ENCODE assay signal across 13 cellular contexts in genomic region chr7:26195182-26195581, GRCh38. TPM values are rescaled to one million over a fixed set of nuclear protein-coding genes. Genes with fewer than 3 reads are reported as not detected.
A peak's percentile ranks its signal among the peaks of the same experiment; 100 is the strongest.
DNase-seq lines count a peak whose midpoint lies in the region; ATAC-seq and TF ChIP-seq lines count a peak whose summit lies in the region.
"Had no signal": no experiment of that assay in that cellular context is flagged by ENCODE, and none has a peak within 500 bp of the region (broad histone marks: within the 10 kb centered on the region; RNA-seq: fewer than 3 reads in every experiment).

No MANE protein-coding gene starts in this region.

- no peaks in the 10 kb centered on the region for H3K9me3 Mint-ChIP-seq in activated T-cell treated with anti-CD3 and anti-CD28 coated beads, Interleukin-2, amount 50 U/mL, for 72 hours

- no peak overlapping the region for H3K9ac ChIP-seq in OCI-LY3 (ENCODE audit: low read length)

- DNase-seq in activated T-cell treated with anti-CD3 and anti-CD28 coated beads, Interleukin-2, amount 50 U/mL, for 72 hours: no peak
- no peak for DNase-seq in activated T-cell treated with anti-CD3 and anti-CD28 coated beads, Interleukin-2, amount 50 U/mL, for 1 hour
- no peak for DNase-seq in effector memory CD4-positive, alpha-beta T cell
- DNase-seq in gastrocnemius medialis: no peak
- DNase-seq in NOMO-1 treated with dmso at 0.1 percent for 144 hours (lab: John Stamatoyannopoulos, UW; ENCODE audit: unreplicated experiment): no peak
- DNase-seq in NCI-H2196 (lab: John Stamatoyannopoulos, UW; ENCODE audit: unreplicated experiment): no peak
- no peak for DNase-seq in head of caudate nucleus
- DNase-seq: amygdala, NCI-H1436 treated with DMSO at 0.1 percent for 48 hours, pancreas, PC-3, upper lobe of right lung had no signal

- intact Hi-C loops in gastrocnemius medialis (cut with DNase I; ENCODE audit: low total_unique reads): loop anchor here (10.0 kb wide), 1 partner anchor 100 kb away; no protein-coding TSS in a partner anchor
- intact Hi-C loops in head of caudate nucleus (cut with DNase I): loop anchor here (10.0 kb wide), 1 partner anchor 110 kb away; no protein-coding TSS in a partner anchor

- no peaks in the 10 kb centered on the region for H3K27me3 Mint-ChIP-seq in activated T-cell treated with anti-CD3 and anti-CD28 coated beads, Interleukin-2, amount 50 U/mL, for 72 hours (ENCODE audit: low read depth)

- ATAC-seq in activated T-cell treated with anti-CD3 and anti-CD28 coated beads, Interleukin-2, amount 50 U/mL, for 72 hours (replicated peaks in 1 of 2): no peak
- ATAC-seq in gastrocnemius medialis: no peak
- ATAC-seq: PC-3, upper lobe of right lung had no signal

- H3K4me3 Mint-ChIP-seq in activated T-cell treated with anti-CD3 and anti-CD28 coated beads, Interleukin-2, amount 50 U/mL, for 72 hours: peak overlapping the region; percentile 96 to 100

- H3K4me1 Mint-ChIP-seq in activated T-cell treated with anti-CD3 and anti-CD28 coated beads, Interleukin-2, amount 50 U/mL, for 72 hours (ENCODE audit: low read depth): peaks cover 73% of the 10 kb centered on the region

- H3K27ac ChIP-seq in OCI-LY3 (ENCODE audit: low read length) (no peak overlapping the region), gastrocnemius medialis (peak overlapping the region in 3 of 4 donors; percentile 47 to 98 (median 64))
- peak overlapping the region; percentile 35 for H3K27ac ChIP-seq in effector memory CD4-positive, alpha-beta T cell (ENCODE audit: insufficient read depth, low read length, poor library complexity, severe bottlenecking)
- H3K27ac ChIP-seq: pancreas, upper lobe of right lung had no signal

- peak overlapping the region; percentile 5; the same call in 1 of the 2 replicates for H3K4me3 ChIP-seq in OCI-LY3 (ENCODE audit: low read length)
- H3K4me3 ChIP-seq in effector memory CD4-positive, alpha-beta T cell (ENCODE audit: insufficient read depth, low read depth, low read length, poor library complexity, severe bottlenecking): no peak overlapping the region
- H3K4me3 ChIP-seq in gastrocnemius medialis: no peak overlapping the region

- H3K27me3 ChIP-seq in OCI-LY3 (ENCODE audit: low read depth, low read length) (no peaks in the 10 kb centered on the region), gastrocnemius medialis (no peaks in the 10 kb centered on the region)
- no peaks in the 10 kb centered on the region for H3K27me3 ChIP-seq in effector memory CD4-positive, alpha-beta T cell (replicated peaks; ENCODE audit: control insufficient read depth, insufficient read depth, low read length, poor library complexity, severe bottlenecking)
- H3K27me3 ChIP-seq: pancreas, upper lobe of right lung had no signal

- TF ChIP-seq POLR2A in gastrocnemius medialis (IDR thresholded peaks at IDR 0.05): no peak

- H3K9me3 ChIP-seq in OCI-LY3 (ENCODE audit: insufficient read depth, low read length) (no peaks in the 10 kb centered on the region), gastrocnemius medialis (no peaks in the 10 kb centered on the region)
- no peaks in the 10 kb centered on the region for H3K9me3 ChIP-seq in effector memory CD4-positive, alpha-beta T cell (ENCODE audit: control insufficient read depth, low read length)
- H3K9me3 ChIP-seq: pancreas, upper lobe of right lung had no signal

- peaks cover 98% of the 10 kb centered on the region for H3K79me2 ChIP-seq in OCI-LY3 (ENCODE audit: low read length)

- H3K36me3 ChIP-seq in OCI-LY3 (replicated peaks; ENCODE audit: low read depth, low read length): peaks cover 79% of the 10 kb centered on the region
- peaks cover 72% of the 10 kb centered on the region for H3K36me3 ChIP-seq in effector memory CD4-positive, alpha-beta T cell (ENCODE audit: control insufficient read depth, insufficient read depth, low read length)
- peaks cover 5 to 74% of the 10 kb centered on the region in 2 donors for H3K36me3 ChIP-seq in gastrocnemius medialis

- H2AFZ ChIP-seq in OCI-LY3 (ENCODE audit: low read depth, low read length): no peak overlapping the region

- no peak for TF ChIP-seq CTCF in OCI-LY3 (IDR thresholded peaks at IDR 0.05; ENCODE audit: low read depth, low read length)
- TF ChIP-seq CTCF in gastrocnemius medialis (IDR thresholded peaks at IDR 0.05 in 4 of 5, conservative IDR thresholded peaks at IDR 0.05 in 1 of 5): no peak

- H4K20me1 ChIP-seq in OCI-LY3 (ENCODE audit: insufficient read depth, low read length): peaks cover 93% of the 10 kb centered on the region

- peak overlapping the region; percentile 100 for H3K27ac Mint-ChIP-seq in activated T-cell treated with anti-CD3 and anti-CD28 coated beads, Interleukin-2, amount 50 U/mL, for 72 hours

- H3K36me3 Mint-ChIP-seq in activated T-cell treated with anti-CD3 and anti-CD28 coated beads, Interleukin-2, amount 50 U/mL, for 72 hours (ENCODE audit: insufficient read depth in 2 of 2): peaks cover 46 to 88% of the 10 kb centered on the region in 2 donors

- peak overlapping the region; percentile 30 for H3K4me2 ChIP-seq in OCI-LY3 (ENCODE audit: low read length)

- H3K4me1 ChIP-seq in OCI-LY3 (ENCODE audit: low read length) (peaks cover 56% of the 10 kb centered on the region), gastrocnemius medialis (peaks cover 50 to 64% of the 10 kb centered on the region in 2 donors)
- peaks cover 54% of the 10 kb centered on the region for H3K4me1 ChIP-seq in effector memory CD4-positive, alpha-beta T cell (ENCODE audit: control insufficient read depth, insufficient read depth, low read length, poor library complexity, severe bottlenecking)

- in situ Hi-C loops in gastrocnemius medialis (cut with MboI; ENCODE audit: low sequenced_read_pairs in 4 of 4): loop anchor here in 3 of 4 donors (10.0 to 25.0 kb wide), 4 partner anchors 100 to 992 kb away; partner anchors contain the start of gene HOXA11 (in 2 of the 3)

RNA-seq across cellular contexts. Expression of gene HNRNPA2B1, which starts 5.4 kb away (rescaled TPM):
- total RNA-seq in activated T-cell treated with anti-CD3 and anti-CD28 coated beads, Interleukin-2, amount 50 U/mL, for 72 hours: 100 to 1,000 TPM; 439 to 483 TPM
- 100 to 1,000 TPM; 155 to 242 (median 166) TPM for total RNA-seq in gastrocnemius medialis

RNA-seq across cellular contexts. Expression of gene CBX3, which starts 6.4 kb away (rescaled TPM):
- 100 to 1,000 TPM; 201 to 221 TPM for total RNA-seq in activated T-cell treated with anti-CD3 and anti-CD28 coated beads, Interleukin-2, amount 50 U/mL, for 72 hours
- total RNA-seq in gastrocnemius medialis: 10 to 100 TPM; 42.0 to 60.1 (median 48.8) TPM

RNA-seq across cellular contexts. Expression of gene NFE2L3, which starts 43.2 kb away (rescaled TPM):
- total RNA-seq in activated T-cell treated with anti-CD3 and anti-CD28 coated beads, Interleukin-2, amount 50 U/mL, for 72 hours: 10 to 100 TPM; 18.5 to 22.2 TPM
- 1 to 10 TPM; 1.1 to 6.2 (median 1.7) TPM for total RNA-seq in gastrocnemius medialis
